In genomic region chr17:62950067-62950466, GRCh38 we compare ENCODE assay signal across 11 cellular contexts. TPM values are rescaled to one million over a fixed set of nuclear protein-coding genes. Genes with fewer than 3 reads are reported as not detected.
DNase-seq lines count a peak whose midpoint lies in the region; TF ChIP-seq lines count a peak whose summit lies in the region.
"Had no signal": no experiment of that assay in that cellular context is flagged by ENCODE, and none has a peak within 500 bp of the region (broad histone marks: within the 10 kb centered on the region; RNA-seq: fewer than 3 reads in every experiment).

No MANE protein-coding gene starts in this region.

- WGBS in mammary epithelial cell (ENCODE audit: low coverage, missing lambda C conversion rate) = 55% methylated on average over 1 of the region's 1 CpG
- WGBS in mesenchymal stem cell = no CpG with 5 or more reads among the region's 1 CpG

- no peak overlapping the region for H4K91ac ChIP-seq in mesenchymal stem cell (ENCODE audit: low read length)

- no peaks in the 10 kb centered on the region for H3K79me1 ChIP-seq in mesenchymal stem cell (replicated peaks; ENCODE audit: low read length, poor library complexity, severe bottlenecking)

- H3K9me3 ChIP-seq in mammary epithelial cell (replicated peaks; ENCODE audit: insufficient read depth, low read length) (no peaks in the 10 kb centered on the region), mesenchymal stem cell (ENCODE audit: control insufficient read depth, low read length) (no peaks in the 10 kb centered on the region)

- H3K4me3 ChIP-seq in mammary epithelial cell (replicated peaks in 1 of 3; ENCODE audit: insufficient read depth in 1 of 3, low read depth in 2 of 3, low read length in 3 of 3) = no peak overlapping the region
- no peak overlapping the region for H3K4me3 ChIP-seq in mesenchymal stem cell (ENCODE audit: insufficient read depth in 1 of 2, low read depth in 1 of 2, low read length in 2 of 2)

- no peak overlapping the region for H3K23ac ChIP-seq in mesenchymal stem cell (ENCODE audit: low read length in 2 of 2)

- no peak overlapping the region for H3K14ac ChIP-seq in mesenchymal stem cell (ENCODE audit: low read length in 2 of 2)

- H2BK120ac ChIP-seq in mesenchymal stem cell (ENCODE audit: low read depth, low read length) = no peak overlapping the region

- H2BK12ac ChIP-seq in mesenchymal stem cell (ENCODE audit: low read length in 2 of 2) = no peak overlapping the region

- no peaks in the 10 kb centered on the region for H4K20me1 ChIP-seq in mammary epithelial cell (ENCODE audit: insufficient read depth, low read length)

- H3K27ac ChIP-seq in mammary epithelial cell (ENCODE audit: insufficient read depth, low read depth, low read length) (no peak overlapping the region), mesenchymal stem cell (ENCODE audit: low read length, poor library complexity, severe bottlenecking) (no peak overlapping the region)
- H3K27ac ChIP-seq: C4-2B had no signal

- no peak overlapping the region for H2AK5ac ChIP-seq in mesenchymal stem cell (ENCODE audit: low read length, severe bottlenecking)

- in situ Hi-C loops in mammary epithelial cell (cut with MboI; ENCODE audit: low sequenced_read_pairs in 2 of 2) (loop anchor here in 1 of 2 donors (10.0 kb wide), 1 partner anchor 55 kb away; no protein-coding TSS in a partner anchor), GM13977 (cut with MboI; ENCODE audit: low pct_unique_long_range_greater_than_20kb, low sequenced_read_pairs, unreplicated experiment) (loop anchor here (25.0 kb wide), 1 partner anchor 238 kb away; no protein-coding TSS in a partner anchor)

- H3K9ac ChIP-seq in mammary epithelial cell (ENCODE audit: insufficient read depth, low read length) = no peak overlapping the region
- no peak overlapping the region for H3K9ac ChIP-seq in mesenchymal stem cell (ENCODE audit: low read length)

- H3K4ac ChIP-seq in mesenchymal stem cell (ENCODE audit: low read depth in 1 of 2, low read length in 2 of 2) = no peak overlapping the region

- H3K27me3 ChIP-seq in mammary epithelial cell (ENCODE audit: insufficient read depth, low read length) (no peaks in the 10 kb centered on the region), mesenchymal stem cell (ENCODE audit: control insufficient read depth in 1 of 2, insufficient read depth in 1 of 2, low read length in 2 of 2) (peaks cover 0 to 5% of the 10 kb centered on the region in 2 experiments)

- dilution Hi-C loops in mammary epithelial cell (cut with HindIII; ENCODE audit: low sequenced_read_pairs) = no loop called here

- H3K36me3 ChIP-seq in mammary epithelial cell (ENCODE audit: insufficient read depth, low read length) = no peaks in the 10 kb centered on the region
- no peaks in the 10 kb centered on the region for H3K36me3 ChIP-seq in mesenchymal stem cell (ENCODE audit: control insufficient read depth in 1 of 2, insufficient read depth in 2 of 2, low read depth in 1 of 2, low read length in 2 of 2)

- CTCF ChIA-PET in mammary epithelial cell (lab: Charles Lee; ENCODE audit: low non-redundant PET) = no interaction called here

- TF ChIP-seq CTCF in mammary epithelial cell (conservative IDR thresholded peaks at IDR 0.05 in 1 of 2, IDR thresholded peaks at IDR 0.05 in 1 of 2; ENCODE audit: extremely low read depth in 1 of 2, insufficient read depth in 1 of 2, low read depth in 1 of 2, low read length in 2 of 2) (no peak), GM13977 (IDR thresholded peaks at IDR 0.05; ENCODE audit: extremely low read depth, insufficient read depth, missing control alignments) (no peak)

- H3K4me1 ChIP-seq in mammary epithelial cell (ENCODE audit: insufficient read depth, low read length) = peaks cover 5% of the 10 kb centered on the region
- H3K4me1 ChIP-seq in mesenchymal stem cell (ENCODE audit: control insufficient read depth, insufficient read depth, low read depth, low read length) = no peaks in the 10 kb centered on the region

- no peak overlapping the region for H2BK15ac ChIP-seq in mesenchymal stem cell (ENCODE audit: low read depth, poor library complexity, severe bottlenecking)

- BruUV-seq in mammary epithelial cell (replicated peaks; lab: Mats Ljungman, UMichigan) = no TSS peak

- peak; percentile 29 for DNase-seq in AG08396 (ENCODE audit: low spot score)
- peak; percentile 36 for DNase-seq in HuH-7.5 (ENCODE audit: low spot score)
- DNase-seq in mammary epithelial cell = peak; percentile 52
- DNase-seq in mesenchymal stem cell = peak; percentile 32
- no peak for DNase-seq in stimulated activated CD8-positive, alpha-beta memory T cell treated with anti-CD3 and anti-CD28 coated beads, Interleukin-4, amount 100 ng/mL, for 48 hours
- DNase-seq in NCI-H2227 treated with DMSO at 0.1 percent for 48 hours (lab: John Stamatoyannopoulos, UW) = no peak
- no peak for DNase-seq in T-helper 1 cell
- no peak for DNase-seq in GM13977 (ENCODE audit: low spot score)
- DNase-seq: NCI-H345, occipital lobe had no signal

- no peak overlapping the region for H4K8ac ChIP-seq in mesenchymal stem cell (ENCODE audit: low read length)

- H3K4me2 ChIP-seq in mammary epithelial cell (ENCODE audit: insufficient read depth, low read depth, low read length) (no peak overlapping the region), mesenchymal stem cell (ENCODE audit: low read length, poor library complexity, severe bottlenecking) (no peak overlapping the region)

- H3K79me2 ChIP-seq in mammary epithelial cell (ENCODE audit: insufficient read depth, low read length) = no peaks in the 10 kb centered on the region

- intact Hi-C loops in mammary epithelial cell (cut with micrococcal nuclease) = no loop called here

- no peak overlapping the region for H3K18ac ChIP-seq in mesenchymal stem cell (ENCODE audit: low read depth in 1 of 2, low read length in 2 of 2)

- H2AFZ ChIP-seq in mammary epithelial cell (ENCODE audit: low read depth, low read length) (no peak overlapping the region), mesenchymal stem cell (ENCODE audit: low read depth, low read length) (no peak overlapping the region)

- H2BK5ac ChIP-seq in mesenchymal stem cell (ENCODE audit: low read depth, low read length, poor library complexity, severe bottlenecking) = no peak overlapping the region

RNA-seq across cellular contexts. Expression of gene TANC2, which starts 16.0 kb away (rescaled TPM):
- total RNA-seq in mammary epithelial cell = 100 to 1,000 TPM; 128 to 138 TPM
- polyA plus RNA-seq in mammary epithelial cell = 24.5 TPM
- polyA minus RNA-seq in mammary epithelial cell = 89.2 TPM
- 10.9 TPM for polyA plus RNA-seq in mesenchymal stem cell (2013, experiment 1 of 2)
- 9.4 TPM for polyA plus RNA-seq in mesenchymal stem cell (2013, experiment 2 of 2)

Comparison
In these comparisons a context has a peak if more than half of its experiments do, and no peak if none do; other contexts are left out.
1. DNase-seq: peak in AG08396 (single experiment), HuH-7.5 (single experiment), mammary epithelial cell (single experiment) and mesenchymal stem cell (single experiment); none in stimulated activated CD8-positive, alpha-beta memory T cell treated with anti-CD3 and anti-CD28 coated beads, Interleukin-4, amount 100 ng/mL, for 48 hours (single experiment), NCI-H2227 treated with DMSO at 0.1 percent for 48 hours (single experiment), T-helper 1 cell (0 of 5) and GM13977 (single experiment).